ENCODE assay signal across 19 cellular contexts in genomic region chr14:61437383-61437782, GRCh38.
A peak's percentile ranks its signal among the peaks of the same experiment; 100 is the strongest.
DNase-seq lines count a peak whose midpoint lies in the region; ATAC-seq and TF ChIP-seq lines count a peak whose summit lies in the region.
"Had no signal": no experiment of that assay in that cellular context is flagged by ENCODE, and none has a peak within 500 bp of the region (broad histone marks: within the 10 kb centered on the region; RNA-seq: fewer than 3 reads in every experiment).

No MANE protein-coding gene starts in this region.

- POLR2A ChIA-PET in activated CD8-positive, alpha-beta T cell treated with anti-CD3 and anti-CD28 coated beads, Interleukin-2, amount 10 ng/mL, durations not matched to agents 7 days and 5 days (lab: Charles Lee) = interaction anchor here (0.6 to 2.3 kb wide), 3 partner anchors 15 to 116 kb away, joined by 3 to 6 read pairs (median 3); partner anchors contain the start of gene PRKCH

- intact Hi-C loops in vagina (cut with DNase I) = no loop called here

- no peak overlapping the region for H3K27ac ChIP-seq in vagina
- H3K27ac ChIP-seq: thoracic aorta had no signal

- no peaks in the 10 kb centered on the region for H3K27me3 Mint-ChIP-seq in stimulated activated naive CD8-positive, alpha-beta T cell treated with anti-CD3 and anti-CD28 coated beads, Interleukin-15, Interleukin-2, amounts not matched to agents 100 ng/mL and 50 ng/mL, for 24 hours
- H3K27me3 Mint-ChIP-seq in activated CD8-positive, alpha-beta T cell treated with anti-CD3 and anti-CD28 coated beads, Interleukin-2, amount 10 ng/mL, durations not matched to agents 7 days and 5 days (ENCODE audit: low read depth) = no peaks in the 10 kb centered on the region
- H3K27me3 Mint-ChIP-seq in immature natural killer cell (ENCODE audit: low read depth in 3 of 3) = peaks cover 12 to 43% (median 28%) of the 10 kb centered on the region in 3 donors
- peaks cover 3% of the 10 kb centered on the region for H3K27me3 Mint-ChIP-seq in type B pancreatic cell

- H3K36me3 ChIP-seq in vagina = no peaks in the 10 kb centered on the region
- H3K36me3 ChIP-seq: pancreas, thoracic aorta had no signal

- no peak for DNase-seq in stimulated activated naive CD8-positive, alpha-beta T cell treated with anti-CD3 and anti-CD28 coated beads, Interleukin-15, Interleukin-2, amounts not matched to agents 100 U/mL and 50 U/mL, for 24 hours
- DNase-seq in activated CD8-positive, alpha-beta T cell treated with anti-CD3 and anti-CD28 coated beads, Interleukin-2, amount 10 ng/mL, durations not matched to agents 7 days and 5 days = no peak
- DNase-seq in immature natural killer cell (no peak), type B pancreatic cell (ENCODE audit: extremely low spot score, unreplicated experiment) (no peak), RPMI8226 (no peak), omental fat pad (ENCODE audit: low spot score) (no peak), vagina (ENCODE audit: extremely low spot score in 2 of 2) (no peak)
- DNase-seq: activated CD8-positive, alpha-beta memory T cell treated with anti-CD3 and anti-CD28 coated beads, Interleukin-2, amount 50 U/mL, for 48 hours; amygdala; foreskin fibroblast; left colon; NCI-H1694 treated with DMSO at 0.1 percent for 48 hours; pancreas; stimulated activated CD4-positive, alpha-beta T cell treated with anti-CD3 and anti-CD28 coated beads, Interleukin-4, amount 100 ng/mL, for 24 hours; SW 1271 had no signal

- no peaks in the 10 kb centered on the region for H3K27me3 ChIP-seq in vagina
- H3K27me3 ChIP-seq: pancreas had no signal

- H3K4me3 ChIP-seq in vagina = no peak overlapping the region
- H3K4me3 ChIP-seq: GM23338, pancreas, thoracic aorta had no signal

- H3K4me1 ChIP-seq in vagina = peaks cover 21% of the 10 kb centered on the region

- H3K9me3 ChIP-seq in vagina = no peaks in the 10 kb centered on the region
- H3K9me3 ChIP-seq: pancreas, thoracic aorta had no signal

- peak overlapping the region; percentile 7 for H3K4me3 Mint-ChIP-seq in stimulated activated naive CD8-positive, alpha-beta T cell treated with anti-CD3 and anti-CD28 coated beads, Interleukin-15, Interleukin-2, amounts not matched to agents 100 ng/mL and 50 ng/mL, for 24 hours
- peak overlapping the region; percentile 76 for H3K4me3 Mint-ChIP-seq in activated CD8-positive, alpha-beta T cell treated with anti-CD3 and anti-CD28 coated beads, Interleukin-2, amount 10 ng/mL, durations not matched to agents 7 days and 5 days
- H3K4me3 Mint-ChIP-seq in immature natural killer cell = peak overlapping the region; percentile 82 to 93 (median 87)
- H3K4me3 Mint-ChIP-seq in type B pancreatic cell = no peak overlapping the region
- H3K4me3 Mint-ChIP-seq: B cell, GM23338 had no signal

- H3K36me3 Mint-ChIP-seq in stimulated activated naive CD8-positive, alpha-beta T cell treated with anti-CD3 and anti-CD28 coated beads, Interleukin-15, Interleukin-2, amounts not matched to agents 100 ng/mL and 50 ng/mL, for 24 hours (ENCODE audit: low read depth) = peaks cover 48% of the 10 kb centered on the region
- peaks cover 66% of the 10 kb centered on the region for H3K36me3 Mint-ChIP-seq in activated CD8-positive, alpha-beta T cell treated with anti-CD3 and anti-CD28 coated beads, Interleukin-2, amount 10 ng/mL, durations not matched to agents 7 days and 5 days (ENCODE audit: low read depth)
- H3K36me3 Mint-ChIP-seq in immature natural killer cell = peaks cover 0 to 10% (median 7%) of the 10 kb centered on the region in 3 donors
- H3K36me3 Mint-ChIP-seq in type B pancreatic cell = no peaks in the 10 kb centered on the region

- no peaks in the 10 kb centered on the region for H3K9me3 Mint-ChIP-seq in stimulated activated naive CD8-positive, alpha-beta T cell treated with anti-CD3 and anti-CD28 coated beads, Interleukin-15, Interleukin-2, amounts not matched to agents 100 ng/mL and 50 ng/mL, for 24 hours
- no peaks in the 10 kb centered on the region for H3K9me3 Mint-ChIP-seq in activated CD8-positive, alpha-beta T cell treated with anti-CD3 and anti-CD28 coated beads, Interleukin-2, amount 10 ng/mL, durations not matched to agents 7 days and 5 days (ENCODE audit: insufficient read depth)
- H3K9me3 Mint-ChIP-seq in immature natural killer cell (no peaks in the 10 kb centered on the region), type B pancreatic cell (peaks cover 8% of the 10 kb centered on the region)
- H3K9me3 Mint-ChIP-seq: GM23338 had no signal

- TF ChIP-seq CTCF in type B pancreatic cell (conservative IDR thresholded peaks at IDR 0.05) (no peak), omental fat pad (IDR thresholded peaks at IDR 0.05) (no peak), vagina (IDR thresholded peaks at IDR 0.05) (no peak)

- no peak for TF ChIP-seq POLR2A in vagina (IDR thresholded peaks at IDR 0.05)

- peak overlapping the region; percentile 93 for H3K27ac Mint-ChIP-seq in stimulated activated naive CD8-positive, alpha-beta T cell treated with anti-CD3 and anti-CD28 coated beads, Interleukin-15, Interleukin-2, amounts not matched to agents 100 ng/mL and 50 ng/mL, for 24 hours
- H3K27ac Mint-ChIP-seq in activated CD8-positive, alpha-beta T cell treated with anti-CD3 and anti-CD28 coated beads, Interleukin-2, amount 10 ng/mL, durations not matched to agents 7 days and 5 days = peak overlapping the region; percentile 87
- H3K27ac Mint-ChIP-seq in immature natural killer cell (peak overlapping the region; percentile 89 to 98 (median 96)), type B pancreatic cell (peak overlapping the region; percentile 3)
- H3K27ac Mint-ChIP-seq: B cell, GM23338 had no signal

- H3K4me1 Mint-ChIP-seq in stimulated activated naive CD8-positive, alpha-beta T cell treated with anti-CD3 and anti-CD28 coated beads, Interleukin-15, Interleukin-2, amounts not matched to agents 100 ng/mL and 50 ng/mL, for 24 hours (ENCODE audit: low read depth) = peaks cover 95% of the 10 kb centered on the region
- H3K4me1 Mint-ChIP-seq in activated CD8-positive, alpha-beta T cell treated with anti-CD3 and anti-CD28 coated beads, Interleukin-2, amount 10 ng/mL, durations not matched to agents 7 days and 5 days (ENCODE audit: low read depth) = peaks cover 93% of the 10 kb centered on the region
- H3K4me1 Mint-ChIP-seq in immature natural killer cell (peaks cover 97 to 98% of the 10 kb centered on the region in 2 donors), type B pancreatic cell (ENCODE audit: unreplicated experiment) (peaks cover 40% of the 10 kb centered on the region)

- no peak for ATAC-seq in stimulated activated naive CD8-positive, alpha-beta T cell treated with anti-CD3 and anti-CD28 coated beads, Interleukin-15, Interleukin-2, amounts not matched to agents 100 U/mL and 50 U/mL, for 24 hours
- no peak for ATAC-seq in activated CD8-positive, alpha-beta T cell treated with anti-CD3 and anti-CD28 coated beads, Interleukin-2, amount 10 ng/mL, durations not matched to agents 7 days and 5 days
- ATAC-seq in omental fat pad (ENCODE audit: low FRiP score) = no peak
- ATAC-seq: GM23338, left colon, pancreas had no signal

- CTCF ChIA-PET in activated CD8-positive, alpha-beta T cell treated with anti-CD3 and anti-CD28 coated beads, Interleukin-2, amount 10 ng/mL, durations not matched to agents 7 days and 5 days (lab: Charles Lee) = interaction anchor here (1.7 kb wide), 1 partner anchor 9 kb away, joined by 4 read pairs; no protein-coding TSS in a partner anchor

Comparison
In these comparisons a context has a peak if more than half of its experiments do, and no peak if none do; other contexts are left out.
1. H3K27ac Mint-ChIP-seq: peak in every context shown above with its lines; median percentile 96 in immature natural killer cell; 93 in stimulated activated naive CD8-positive, alpha-beta T cell treated with anti-CD3 and anti-CD28 coated beads, Interleukin-15, Interleukin-2, amounts not matched to agents 100 ng/mL and 50 ng/mL, for 24 hours; 87 in activated CD8-positive, alpha-beta T cell treated with anti-CD3 and anti-CD28 coated beads, Interleukin-2, amount 10 ng/mL, durations not matched to agents 7 days and 5 days; 3 in type B pancreatic cell.